ENCODE assay signal across 8 cellular contexts in the genomic region with DNA sequence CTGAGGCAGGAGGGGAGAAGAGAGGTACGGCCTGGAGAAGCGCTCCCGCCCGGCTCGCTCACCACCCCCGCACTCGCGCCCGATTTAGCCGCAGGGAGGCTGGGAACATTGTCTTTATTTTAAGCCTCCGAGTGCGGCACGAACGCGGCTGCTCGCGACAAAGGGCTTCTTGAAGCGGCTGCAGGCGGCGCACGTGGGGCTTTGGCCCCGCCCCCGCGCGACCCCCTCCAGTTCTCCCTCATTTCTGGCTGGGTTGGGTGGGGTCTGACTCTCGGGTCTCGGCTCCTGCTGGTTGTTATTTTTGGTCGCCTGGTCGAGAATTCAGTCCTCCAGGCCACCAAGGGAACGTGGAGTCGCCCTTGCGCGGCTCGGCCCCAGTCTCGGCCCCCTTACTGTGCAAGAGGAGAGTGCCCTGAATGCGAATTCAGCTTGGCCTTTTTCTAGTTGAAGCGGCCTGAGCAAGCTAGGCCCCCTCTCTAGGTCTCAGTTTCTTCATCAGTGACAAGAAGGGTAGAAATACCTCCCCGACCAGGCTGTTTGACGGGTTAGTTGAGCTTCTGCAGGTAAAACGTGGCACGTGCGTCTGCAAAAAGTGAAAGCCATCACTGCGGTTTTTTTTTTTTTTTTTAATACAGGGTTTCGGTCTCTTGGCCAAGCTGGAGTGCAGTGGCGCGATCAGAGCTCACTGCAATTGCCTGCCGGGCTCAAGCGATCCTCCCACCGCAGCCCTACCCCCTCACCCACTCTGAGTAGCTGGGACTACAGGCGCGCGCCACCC. TPM values are rescaled to one million over a fixed set of nuclear protein-coding genes. Genes with fewer than 3 reads are reported as not detected.
A peak's percentile ranks its signal among the peaks of the same experiment; 100 is the strongest.
DNase-seq lines count a peak whose midpoint lies in the region; ATAC-seq and TF ChIP-seq lines count a peak whose summit lies in the region.

No MANE protein-coding gene starts in this region.

- H3K4me3 Mint-ChIP-seq in activated naive CD8-positive, alpha-beta T cell treated with anti-CD3 and anti-CD28 coated beads, Interleukin-2, amount 10 ng/mL, durations not matched to agents 7 days and 5 days: peak overlapping the region; percentile 60

- H3K27me3 Mint-ChIP-seq in activated naive CD8-positive, alpha-beta T cell treated with anti-CD3 and anti-CD28 coated beads, Interleukin-2, amount 10 ng/mL, durations not matched to agents 7 days and 5 days: peaks cover 82% of the 10 kb centered on the region

- TF ChIP-seq CTCF in lower lobe of right lung (IDR thresholded peaks at IDR 0.05): no peak
- no peak for TF ChIP-seq CTCF in vagina (IDR thresholded peaks at IDR 0.05)

- H3K9me3 Mint-ChIP-seq in activated naive CD8-positive, alpha-beta T cell treated with anti-CD3 and anti-CD28 coated beads, Interleukin-2, amount 10 ng/mL, durations not matched to agents 7 days and 5 days: no peaks in the 10 kb centered on the region

- no peaks in the 10 kb centered on the region for H3K36me3 Mint-ChIP-seq in activated naive CD8-positive, alpha-beta T cell treated with anti-CD3 and anti-CD28 coated beads, Interleukin-2, amount 10 ng/mL, durations not matched to agents 7 days and 5 days

- no peak overlapping the region for H3K27ac Mint-ChIP-seq in activated naive CD8-positive, alpha-beta T cell treated with anti-CD3 and anti-CD28 coated beads, Interleukin-2, amount 10 ng/mL, durations not matched to agents 7 days and 5 days

- WGBS in aorta, 2 donors: 2% methylated on average over 52 of the region's 52 CpGs

- TF ChIP-seq POLR2A in vagina (IDR thresholded peaks at IDR 0.05): no peak

- intact Hi-C loops in lower lobe of right lung (cut with DNase I): no loop called here
- intact Hi-C loops in vagina (cut with DNase I): no loop called here
- intact Hi-C loops in aorta (cut with DNase I): no loop called here

- peaks cover 12% of the 10 kb centered on the region for H3K4me1 Mint-ChIP-seq in activated naive CD8-positive, alpha-beta T cell treated with anti-CD3 and anti-CD28 coated beads, Interleukin-2, amount 10 ng/mL, durations not matched to agents 7 days and 5 days

- peak overlapping the region; percentile 17 for H3K4me3 ChIP-seq in lower lobe of right lung
- peak overlapping the region; percentile 18 to 25 for H3K4me3 ChIP-seq in vagina
- H3K4me3 ChIP-seq in aorta (ENCODE audit: low read length in 2 of 2): peak overlapping the region in 1 of 2 donors; percentile 30

- peak; percentile 25 for DNase-seq in stimulated activated CD4-positive, alpha-beta T cell treated with anti-CD3 and anti-CD28 coated beads, Interleukin-4, amount 100 ng/mL, for 1 hour
- no peak for DNase-seq in stimulated activated CD4-positive, alpha-beta T cell treated with anti-CD3 and anti-CD28 coated beads, Interleukin-1b, Interleukin-23, amount 100 ng/mL, for 48 hours
- no peak for DNase-seq in activated naive CD8-positive, alpha-beta T cell treated with anti-CD3 and anti-CD28 coated beads, Interleukin-2, amount 10 ng/mL, durations not matched to agents 7 days and 5 days
- no peak for DNase-seq in lower lobe of right lung
- no peak for DNase-seq in vagina (ENCODE audit: extremely low spot score in 2 of 2)
- no peak for DNase-seq in aorta
- DNase-seq in medulla oblongata (ENCODE audit: extremely low spot score): no peak
- no peak for DNase-seq in activated CD4-positive, CD25-positive, alpha-beta regulatory T cell (lab: John Stamatoyannopoulos, UW)

- POLR2A ChIA-PET in activated naive CD8-positive, alpha-beta T cell treated with anti-CD3 and anti-CD28 coated beads, Interleukin-2, amount 10 ng/mL, durations not matched to agents 7 days and 5 days (lab: Charles Lee): interaction anchor here (0.6 to 1.0 kb wide), 3 partner anchors 34 to 367 kb away, joined by 3 to 5 read pairs (median 4); no protein-coding TSS in a partner anchor

- H3K4me1 ChIP-seq in lower lobe of right lung: peaks cover 26% of the 10 kb centered on the region
- H3K4me1 ChIP-seq in vagina: peaks cover 41% of the 10 kb centered on the region
- H3K4me1 ChIP-seq in aorta (ENCODE audit: control insufficient read depth in 1 of 2, insufficient read depth in 2 of 2, low read length in 2 of 2): no peaks in the 10 kb centered on the region

- H3K27ac ChIP-seq in lower lobe of right lung: no peak overlapping the region
- no peak overlapping the region for H3K27ac ChIP-seq in vagina
- H3K27ac ChIP-seq in aorta (ENCODE audit: low read depth in 1 of 2, low read length in 2 of 2): no peak overlapping the region

- H3K9me3 ChIP-seq in lower lobe of right lung: no peaks in the 10 kb centered on the region
- no peaks in the 10 kb centered on the region for H3K9me3 ChIP-seq in vagina
- no peaks in the 10 kb centered on the region for H3K9me3 ChIP-seq in aorta (ENCODE audit: control insufficient read depth, low read length)

- H3K27me3 ChIP-seq in lower lobe of right lung (ENCODE audit: low read depth) (peaks cover 74% of the 10 kb centered on the region), vagina (peaks cover 12% of the 10 kb centered on the region), aorta (ENCODE audit: control insufficient read depth in 1 of 2, insufficient read depth in 2 of 2, low read length in 1 of 2) (no peaks in the 10 kb centered on the region)

- H3K36me3 ChIP-seq in lower lobe of right lung: no peaks in the 10 kb centered on the region
- no peaks in the 10 kb centered on the region for H3K36me3 ChIP-seq in vagina
- H3K36me3 ChIP-seq in aorta (ENCODE audit: control insufficient read depth in 1 of 2, insufficient read depth in 2 of 2, low read length in 1 of 2): no peaks in the 10 kb centered on the region

- no peak for ATAC-seq in activated naive CD8-positive, alpha-beta T cell treated with anti-CD3 and anti-CD28 coated beads, Interleukin-2, amount 10 ng/mL, durations not matched to agents 7 days and 5 days (ENCODE audit: low read depth)
- ATAC-seq in lower lobe of right lung: no peak
- no peak for ATAC-seq in aorta (ENCODE audit: low FRiP score)

RNA-seq across cellular contexts. Expression of a gene that starts 2.7 kb away (rescaled TPM):
- not detected for total RNA-seq in activated naive CD8-positive, alpha-beta T cell treated with anti-CD3 and anti-CD28 coated beads, Interleukin-2, amount 10 ng/mL, durations not matched to agents 7 days and 5 days
- total RNA-seq in lower lobe of right lung (6.8 TPM), vagina (not detected), aorta (not detected)
- not detected for polyA plus RNA-seq in aorta

RNA-seq across cellular contexts. Expression of a gene that starts 43.1 kb away (rescaled TPM):
- 100 to 1,000 TPM; 222 to 228 TPM for total RNA-seq in activated naive CD8-positive, alpha-beta T cell treated with anti-CD3 and anti-CD28 coated beads, Interleukin-2, amount 10 ng/mL, durations not matched to agents 7 days and 5 days
- total RNA-seq in lower lobe of right lung (214 TPM), vagina (169 TPM), aorta (100 to 1,000 TPM in 1 of 2 donors, 10 to 100 TPM in 1; 98.6 to 107 TPM)
- polyA plus RNA-seq in aorta: 10 to 100 TPM; 31.8 to 74.8 TPM
